In genomic region chr7:39703143-39703542, GRCh38 we compare ENCODE assay signal across 1 cellular context.
TF ChIP-seq lines count a peak whose summit lies in the region.

No MANE protein-coding gene starts in this region.

TF ChIP-seq in SK-N-SH treated with all-trans-retinoic acid at 6 μM for 48 hours, 23 proteins besides CTCF, POLR2A, EP300 and RAD21 (continued from another document):
- TF ChIP-seq POU6F1 (CRISPR knock-in tag; IDR thresholded peaks at IDR 0.05; ENCODE audit: borderline replicate concordance, low read depth) (no peak), CSRNP3 (CRISPR knock-in tag; IDR thresholded peaks at IDR 0.05) (no peak), ZC3H10 (CRISPR knock-in tag; IDR thresholded peaks at IDR 0.05) (no peak), CSDC2 (CRISPR knock-in tag; IDR thresholded peaks at IDR 0.05) (no peak)
